In the genomic region with DNA sequence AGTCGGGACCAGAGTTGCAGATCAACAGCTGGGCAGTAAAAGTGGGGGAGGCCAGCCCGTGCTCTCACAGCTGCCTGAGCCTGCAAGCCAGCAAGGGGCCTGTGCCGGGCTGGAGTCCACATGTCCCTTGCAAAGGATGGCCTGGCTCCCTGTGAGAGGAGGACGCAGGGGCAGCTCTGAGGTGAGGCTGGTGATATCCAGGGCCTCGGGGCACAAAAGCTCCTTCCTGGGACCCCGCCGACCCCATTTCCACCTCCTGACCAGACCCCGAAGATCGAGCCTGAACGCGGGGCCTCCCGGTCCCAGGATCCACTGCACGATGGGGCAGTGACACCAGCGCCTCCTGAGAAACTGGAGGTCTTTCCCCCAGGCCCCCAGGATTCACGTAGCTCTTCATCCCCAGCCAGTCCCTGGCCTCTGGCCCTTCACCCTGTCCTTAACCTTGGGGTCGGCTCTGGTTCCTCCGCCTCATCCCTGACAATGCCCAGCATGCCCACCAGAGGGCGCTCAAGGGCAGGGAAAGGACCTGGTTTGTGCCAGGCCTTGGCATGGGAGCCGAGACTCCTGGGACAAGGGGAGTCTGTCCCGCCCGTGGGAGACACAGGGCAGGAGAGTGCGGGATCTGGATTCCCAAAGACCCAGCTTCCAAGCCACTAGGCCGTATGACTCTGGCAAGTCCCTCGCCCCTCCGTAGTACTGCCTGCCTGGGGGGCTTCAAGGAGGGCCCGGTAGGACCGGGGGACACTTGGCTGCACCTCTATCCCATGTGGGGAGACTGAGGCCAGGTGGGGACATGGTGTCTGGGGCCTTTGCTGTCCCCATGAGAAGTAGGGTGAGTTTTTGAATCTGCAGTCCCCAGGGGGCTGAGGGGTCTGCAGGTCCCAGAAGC, we compare ENCODE assay signal across 1 cellular context.
TF ChIP-seq lines count a peak whose summit lies in the region.

No MANE protein-coding gene starts in this region.

TF ChIP-seq in SK-N-SH, 30 proteins besides CTCF, POLR2A, EP300 and RAD21 (continued from another document):
- TF ChIP-seq TCF12 (IDR thresholded peaks at IDR 0.05) (no peak), GABPA (IDR thresholded peaks at IDR 0.05; ENCODE audit: low read depth) (no peak), FOXJ3 (CRISPR knock-in tag; IDR thresholded peaks at IDR 0.05) (no peak), NFIC (IDR thresholded peaks at IDR 0.05; ENCODE audit: borderline replicate concordance) (no peak; the same call in 1 of the 2 replicates)
